In genomic region chr7:1669486-1669951, GRCh38 we compare ENCODE assay signal across 9 cellular contexts. TPM values are rescaled to one million over a fixed set of nuclear protein-coding genes. Genes with fewer than 3 reads are reported as not detected.
DNase-seq lines count a peak whose midpoint lies in the region; ATAC-seq and TF ChIP-seq lines count a peak whose summit lies in the region.
"Had no signal": no experiment of that assay in that cellular context is flagged by ENCODE, and none has a peak within 500 bp of the region (broad histone marks: within the 10 kb centered on the region; RNA-seq: fewer than 3 reads in every experiment).

No MANE protein-coding gene starts in this region.

- peaks cover 32% of the 10 kb centered on the region for H3K27me3 Mint-ChIP-seq in activated naive CD4-positive, alpha-beta T cell treated with anti-CD3 and anti-CD28 coated beads for 36 hours (ENCODE audit: low read depth)
- H3K27me3 Mint-ChIP-seq in type B pancreatic cell = peaks cover 31% of the 10 kb centered on the region

- ATAC-seq in right lobe of liver (peak in 3 of 4 donors; percentile 11 to 36 (median 27)), GM21423 (IDR thresholded peaks at IDR 0.05; ENCODE audit: unreplicated experiment) (no peak)

- H3K36me3 ChIP-seq in ascending aorta = no peaks in the 10 kb centered on the region
- no peaks in the 10 kb centered on the region for H3K36me3 ChIP-seq in right lobe of liver

- H3K9me3 Mint-ChIP-seq in activated naive CD4-positive, alpha-beta T cell treated with anti-CD3 and anti-CD28 coated beads for 36 hours = no peaks in the 10 kb centered on the region
- no peaks in the 10 kb centered on the region for H3K9me3 Mint-ChIP-seq in type B pancreatic cell
- H3K9me3 Mint-ChIP-seq: CD8-positive, alpha-beta memory T cell had no signal

- H3K4me1 Mint-ChIP-seq in activated naive CD4-positive, alpha-beta T cell treated with anti-CD3 and anti-CD28 coated beads for 36 hours (ENCODE audit: low read depth) = peaks cover 13% of the 10 kb centered on the region
- H3K4me1 Mint-ChIP-seq in type B pancreatic cell (ENCODE audit: unreplicated experiment) = peaks cover 5% of the 10 kb centered on the region

- DNase-seq in activated naive CD4-positive, alpha-beta T cell treated with anti-CD3 and anti-CD28 coated beads for 36 hours = peak; percentile 2
- no peak for DNase-seq in activated naive CD4-positive, alpha-beta T cell treated with anti-CD3 and anti-CD28 coated beads, Interleukin-2, amount 50 U/mL, for 16 hours
- DNase-seq in ascending aorta (ENCODE audit: low spot score in 2 of 2) (peak in 1 of 2 donors; percentile 56), right lobe of liver (peak in 2 of 3 donors; percentile 59 to 66), type B pancreatic cell (ENCODE audit: extremely low spot score, unreplicated experiment) (peak; percentile 70), RKO (ENCODE audit: low spot score) (no peak), NCI-H2171 (lab: John Stamatoyannopoulos, UW) (no peak)

- H3K36me3 Mint-ChIP-seq in activated naive CD4-positive, alpha-beta T cell treated with anti-CD3 and anti-CD28 coated beads for 36 hours (ENCODE audit: low read depth) = no peaks in the 10 kb centered on the region
- H3K36me3 Mint-ChIP-seq in type B pancreatic cell = no peaks in the 10 kb centered on the region
- H3K36me3 Mint-ChIP-seq: CD8-positive, alpha-beta memory T cell had no signal

- H3K27ac Mint-ChIP-seq in activated naive CD4-positive, alpha-beta T cell treated with anti-CD3 and anti-CD28 coated beads for 36 hours = no peak overlapping the region
- no peak overlapping the region for H3K27ac Mint-ChIP-seq in type B pancreatic cell

- H3K27ac ChIP-seq in ascending aorta (no peak overlapping the region), right lobe of liver (peak overlapping the region in 2 of 3 donors; percentile 68 to 74)

- CTCF ChIA-PET in activated naive CD4-positive, alpha-beta T cell treated with anti-CD3 and anti-CD28 coated beads for 36 hours (lab: Charles Lee) = no interaction called here

- peak overlapping the region; percentile 46 to 55 for H3K4me3 ChIP-seq in ascending aorta
- peak overlapping the region; percentile 51 to 69 (median 64) for H3K4me3 ChIP-seq in right lobe of liver

- no CpG with 5 or more reads among the region's 27 CpGs for WGBS in right lobe of liver (ENCODE audit: insufficient coverage, low coverage, low lambda C conversion rate, missing lambda C conversion rate)

- no peak for TF ChIP-seq CTCF in ascending aorta (IDR thresholded peaks at IDR 0.05)
- no peak for TF ChIP-seq CTCF in right lobe of liver (IDR thresholded peaks at IDR 0.05)
- TF ChIP-seq CTCF in type B pancreatic cell (conservative IDR thresholded peaks at IDR 0.05) = no peak

- peaks cover 20 to 25% of the 10 kb centered on the region in 2 donors for H3K4me1 ChIP-seq in ascending aorta
- peaks cover 0 to 37% (median 10%) of the 10 kb centered on the region in 4 donors for H3K4me1 ChIP-seq in right lobe of liver

- no peaks in the 10 kb centered on the region for H3K9me3 ChIP-seq in ascending aorta
- H3K9me3 ChIP-seq in right lobe of liver = no peaks in the 10 kb centered on the region

- peaks cover 35% of the 10 kb centered on the region for H3K27me3 ChIP-seq in ascending aorta
- no peaks in the 10 kb centered on the region for H3K27me3 ChIP-seq in right lobe of liver

- no peak for TF ChIP-seq POLR2A in right lobe of liver (IDR thresholded peaks at IDR 0.05)

- intact Hi-C loops in activated naive CD4-positive, alpha-beta T cell treated with anti-CD3 and anti-CD28 coated beads for 36 hours (cut with micrococcal nuclease) = loop anchor here (10.0 kb wide), 1 partner anchor 255 kb away; no protein-coding TSS in a partner anchor
- intact Hi-C loops in ascending aorta (cut with DNase I) (loop anchor here (10.0 kb wide), 1 partner anchor 685 kb away; the partner anchor contains the start of gene EIF3B), right lobe of liver (cut with DNase I) (no loop called here)

- H3K4me3 Mint-ChIP-seq in activated naive CD4-positive, alpha-beta T cell treated with anti-CD3 and anti-CD28 coated beads for 36 hours = no peak overlapping the region
- no peak overlapping the region for H3K4me3 Mint-ChIP-seq in type B pancreatic cell

RNA-seq across cellular contexts. Expression of gene ELFN1, which starts 0.6 kb away (rescaled TPM):
- total RNA-seq in activated naive CD4-positive, alpha-beta T cell treated with anti-CD3 and anti-CD28 coated beads for 36 hours = not detected
- total RNA-seq in ascending aorta = 7.3 TPM
- total RNA-seq in right lobe of liver = 10 to 100 TPM in 1 of 6 experiments, 1 to 10 TPM in 5; 5.4 to 13.0 (median 7.5) TPM
- total RNA-seq in type B pancreatic cell (ENCODE audit: low replicate concordance) = 5.7 and 5.8 TPM in 2 replicates

Comparison
In these comparisons a context has a peak if more than half of its experiments do, and no peak if none do; other contexts are left out.
1. DNase-seq: peak in activated naive CD4-positive, alpha-beta T cell treated with anti-CD3 and anti-CD28 coated beads for 36 hours (single experiment), right lobe of liver (2 of 3) and type B pancreatic cell (single experiment); none in activated naive CD4-positive, alpha-beta T cell treated with anti-CD3 and anti-CD28 coated beads, Interleukin-2, amount 50 U/mL, for 16 hours (single experiment), RKO (single experiment) and NCI-H2171 (single experiment).
2. H3K27ac ChIP-seq: peak in right lobe of liver (2 of 3); none in ascending aorta (0 of 2).
3. intact Hi-C loops: an anchor here in activated naive CD4-positive, alpha-beta T cell treated with anti-CD3 and anti-CD28 coated beads for 36 hours (10.0 kb wide) and ascending aorta (10.0 kb wide); none called in right lobe of liver.